20 cellular contexts compared by ENCODE assay signal in genomic region chr11:44562836-44563460, GRCh38. TPM values are rescaled to one million over a fixed set of nuclear protein-coding genes. Genes with fewer than 3 reads are reported as not detected.
DNase-seq lines count a peak whose midpoint lies in the region; ATAC-seq and TF ChIP-seq lines count a peak whose summit lies in the region.
"Had no signal": no experiment of that assay in that cellular context is flagged by ENCODE, and none has a peak within 500 bp of the region (broad histone marks: within the 10 kb centered on the region; RNA-seq: fewer than 3 reads in every experiment).

No MANE protein-coding gene starts in this region.

- peaks cover 16% of the 10 kb centered on the region for H3K36me3 Mint-ChIP-seq in activated T-helper 1 cell treated with anti-CD3 and anti-CD28 coated beads, Interleukin-12 subunit alpha, Interleukin-12 subunit beta, Interleukin-2, Interleukin-4 antibody, amounts not matched to agents 30 ng/mL and 10 ng/mL and 1 ng/mL, durations not matched to agents 14 hours and 24 hours and 36 hours (ENCODE audit: low read depth)
- peaks cover 13 to 18% of the 10 kb centered on the region in 2 donors for H3K36me3 Mint-ChIP-seq in stimulated activated naive B cell treated with anti-CD40 and anti-IgM and Interleukin-4, amounts not matched to agents 10 μg/mL and 1 μg/mL and 100 μg/mL, for 72 hours

- no peak overlapping the region for H3K27ac Mint-ChIP-seq in activated T-helper 1 cell treated with anti-CD3 and anti-CD28 coated beads, Interleukin-12 subunit alpha, Interleukin-12 subunit beta, Interleukin-2, Interleukin-4 antibody, amounts not matched to agents 30 ng/mL and 10 ng/mL and 1 ng/mL, durations not matched to agents 14 hours and 24 hours and 36 hours
- H3K27ac Mint-ChIP-seq in stimulated activated naive B cell treated with anti-CD40 and anti-IgM and Interleukin-4, amounts not matched to agents 10 μg/mL and 1 μg/mL and 100 μg/mL, for 72 hours = peak overlapping the region; percentile 14
- H3K27ac Mint-ChIP-seq: activated T-helper 17 cell treated with anti-CD3 and anti-CD28 coated beads, Interleukin-2, amount 50 U/mL, for 72 hours had no signal

- no peak overlapping the region for H3K27ac ChIP-seq in IMR-90 (ENCODE audit: insufficient read depth, low read length)

- no peak overlapping the region for H2AK9ac ChIP-seq in IMR-90 (replicated peaks; ENCODE audit: low read depth, low read length, poor library complexity)

- peak overlapping the region; percentile 9 for H2BK5ac ChIP-seq in IMR-90 (ENCODE audit: low read depth, low read length, poor library complexity, severe bottlenecking)

- H3K23ac ChIP-seq in IMR-90 (ENCODE audit: low read depth, low read length) = 0 out of 2 replicates have a peak overlapping the region, but pooled peaks have one; percentile 15

- no peak for DNase-seq in IMR-90
- DNase-seq in activated T-helper 1 cell treated with anti-CD3 and anti-CD28 coated beads, Interleukin-12 subunit alpha, Interleukin-12 subunit beta, Interleukin-2, Interleukin-4 antibody, amounts not matched to agents 30 ng/mL and 10 ng/mL and 1 ng/mL, durations not matched to agents 14 hours and 24 hours and 36 hours (ENCODE audit: low spot score) = no peak
- peak; percentile 46 for DNase-seq in left kidney (ENCODE audit: low read depth, low spot score)
- DNase-seq in stimulated activated naive B cell treated with anti-CD40 and anti-IgM and Interleukin-4, amounts not matched to agents 10 μg/mL and 1 μg/mL and 100 μg/mL, for 72 hours = no peak
- no peak for DNase-seq in GM10248 (ENCODE audit: extremely low spot score)
- no peak for DNase-seq in NCI-H526 (lab: John Stamatoyannopoulos, UW)
- DNase-seq in T-helper 9 cell = no peak
- DNase-seq in MG63 = no peak
- DNase-seq: adrenal gland; caudate nucleus; gastrocnemius medialis; midbrain; NCI-H146; nucleus accumbens; stimulated activated CD4-positive, alpha-beta T cell treated with anti-CD3 and anti-CD28 coated beads, Interleukin-15, amount 100 ng/mL, for 24 hours had no signal

- H2AK5ac ChIP-seq in IMR-90 (ENCODE audit: low read depth, low read length) = peak overlapping the region; percentile 25

- H2BK20ac ChIP-seq in IMR-90 (ENCODE audit: low read depth, low read length) = peak overlapping the region; percentile 12; the same call in 1 of the 2 replicates

- no peaks in the 10 kb centered on the region for H3K9me3 ChIP-seq in IMR-90 (ENCODE audit: control insufficient read depth, insufficient read depth, low read length)
- H3K9me3 ChIP-seq in MG63 = no peaks in the 10 kb centered on the region
- H3K9me3 ChIP-seq: adrenal gland, gastrocnemius medialis, right atrium auricular region had no signal

- H3K79me1 ChIP-seq in IMR-90 (ENCODE audit: low read depth in 1 of 2, low read length in 2 of 2) = peaks cover 10 to 24% of the 10 kb centered on the region in 2 experiments

- H3K4me3 ChIP-seq in IMR-90 (ENCODE audit: insufficient read depth, low read depth, low read length) = no peak overlapping the region
- no peak overlapping the region for H3K4me3 ChIP-seq in MG63
- H3K4me3 ChIP-seq: adrenal gland, gastrocnemius medialis, right atrium auricular region, SK-N-MC had no signal

- peaks cover 53% of the 10 kb centered on the region for H3K4me1 Mint-ChIP-seq in activated T-helper 1 cell treated with anti-CD3 and anti-CD28 coated beads, Interleukin-12 subunit alpha, Interleukin-12 subunit beta, Interleukin-2, Interleukin-4 antibody, amounts not matched to agents 30 ng/mL and 10 ng/mL and 1 ng/mL, durations not matched to agents 14 hours and 24 hours and 36 hours (ENCODE audit: low read depth)
- peaks cover 41 to 77% of the 10 kb centered on the region in 2 donors for H3K4me1 Mint-ChIP-seq in stimulated activated naive B cell treated with anti-CD40 and anti-IgM and Interleukin-4, amounts not matched to agents 10 μg/mL and 1 μg/mL and 100 μg/mL, for 72 hours

- peak overlapping the region; percentile 12 for H3K4me3 Mint-ChIP-seq in activated T-helper 1 cell treated with anti-CD3 and anti-CD28 coated beads, Interleukin-12 subunit alpha, Interleukin-12 subunit beta, Interleukin-2, Interleukin-4 antibody, amounts not matched to agents 30 ng/mL and 10 ng/mL and 1 ng/mL, durations not matched to agents 14 hours and 24 hours and 36 hours
- H3K4me3 Mint-ChIP-seq in stimulated activated naive B cell treated with anti-CD40 and anti-IgM and Interleukin-4, amounts not matched to agents 10 μg/mL and 1 μg/mL and 100 μg/mL, for 72 hours = no peak overlapping the region
- H3K4me3 Mint-ChIP-seq: activated T-helper 17 cell treated with anti-CD3 and anti-CD28 coated beads, Interleukin-2, amount 50 U/mL, for 72 hours had no signal

- no peaks in the 10 kb centered on the region for H3K36me3 ChIP-seq in IMR-90 (ENCODE audit: control insufficient read depth, insufficient read depth, low read length)
- no peaks in the 10 kb centered on the region for H3K36me3 ChIP-seq in MG63
- H3K36me3 ChIP-seq: adrenal gland, gastrocnemius medialis, right atrium auricular region had no signal

- H3K4ac ChIP-seq in IMR-90 (ENCODE audit: low read depth, low read length) = peak overlapping the region; percentile 93; the same call in 1 of the 2 replicates

- H3K9ac ChIP-seq in IMR-90 (ENCODE audit: low read depth, low read length) = no peak overlapping the region

- TF ChIP-seq POLR2A in IMR-90 (IDR thresholded peaks at IDR 0.05; ENCODE audit: low read depth, low read length) = no peak

- no peaks in the 10 kb centered on the region for H3K9me3 Mint-ChIP-seq in activated T-helper 1 cell treated with anti-CD3 and anti-CD28 coated beads, Interleukin-12 subunit alpha, Interleukin-12 subunit beta, Interleukin-2, Interleukin-4 antibody, amounts not matched to agents 30 ng/mL and 10 ng/mL and 1 ng/mL, durations not matched to agents 14 hours and 24 hours and 36 hours
- peaks cover 0 to 4% of the 10 kb centered on the region in 2 donors for H3K9me3 Mint-ChIP-seq in stimulated activated naive B cell treated with anti-CD40 and anti-IgM and Interleukin-4, amounts not matched to agents 10 μg/mL and 1 μg/mL and 100 μg/mL, for 72 hours
- H3K9me3 Mint-ChIP-seq: activated T-helper 17 cell treated with anti-CD3 and anti-CD28 coated beads, Interleukin-2, amount 50 U/mL, for 72 hours had no signal

- no peak overlapping the region for H3K56ac ChIP-seq in IMR-90 (ENCODE audit: extremely low read depth, insufficient read depth, low read length)

- no peak overlapping the region for H4K8ac ChIP-seq in IMR-90 (ENCODE audit: low read depth in 2 of 2, low read length in 2 of 2)

- TF ChIP-seq CTCF in IMR-90 (conservative IDR thresholded peaks at IDR 0.05; ENCODE audit: low read depth, low read length) = no peak
- TF ChIP-seq CTCF in GM10248 (IDR thresholded peaks at IDR 0.05; ENCODE audit: control extremely low read depth, extremely low read depth, low read depth, missing control alignments) = no peak

- no peak overlapping the region for H3K4me2 ChIP-seq in IMR-90 (ENCODE audit: low read depth, low read length)

- peak overlapping the region; percentile 89 for H2BK120ac ChIP-seq in IMR-90 (ENCODE audit: low read depth, low read length)

- H3K14ac ChIP-seq in IMR-90 (replicated peaks; ENCODE audit: low read depth, low read length) = peak overlapping the region; percentile 10; the same call in 1 of the 2 replicates

- BruUV-seq in IMR-90 (replicated peaks; lab: Mats Ljungman, UMichigan) = no TSS peak

- H3K27me3 ChIP-seq in IMR-90 (ENCODE audit: control insufficient read depth, insufficient read depth, low read length) (no peaks in the 10 kb centered on the region), MG63 (no peaks in the 10 kb centered on the region)
- H3K27me3 ChIP-seq: adrenal gland, gastrocnemius medialis, right atrium auricular region had no signal

- in situ Hi-C loops in IMR-90 (cut with MboI; ENCODE audit: low sequenced_read_pairs) = loop anchor here (5.0 to 25.0 kb wide), 2 partner anchors 44 to 1249 kb away; partner anchors contain the start of gene SLC35C1

- peaks cover 17% of the 10 kb centered on the region for H3K9me1 ChIP-seq in IMR-90 (ENCODE audit: insufficient read depth, low read length)

- H4K5ac ChIP-seq in IMR-90 (ENCODE audit: low read depth, low read length) = no peak overlapping the region

- no peaks in the 10 kb centered on the region for H3K27me3 Mint-ChIP-seq in activated T-helper 1 cell treated with anti-CD3 and anti-CD28 coated beads, Interleukin-12 subunit alpha, Interleukin-12 subunit beta, Interleukin-2, Interleukin-4 antibody, amounts not matched to agents 30 ng/mL and 10 ng/mL and 1 ng/mL, durations not matched to agents 14 hours and 24 hours and 36 hours (ENCODE audit: insufficient read depth)
- no peaks in the 10 kb centered on the region for H3K27me3 Mint-ChIP-seq in stimulated activated naive B cell treated with anti-CD40 and anti-IgM and Interleukin-4, amounts not matched to agents 10 μg/mL and 1 μg/mL and 100 μg/mL, for 72 hours
- H3K27me3 Mint-ChIP-seq: activated T-helper 17 cell treated with anti-CD3 and anti-CD28 coated beads, Interleukin-2, amount 50 U/mL, for 72 hours had no signal

- ATAC-seq in IMR-90 (ENCODE audit: low read depth) = no peak
- no peak for ATAC-seq in stimulated activated naive B cell treated with anti-CD40 and anti-IgM and Interleukin-4, amounts not matched to agents 10 μg/mL and 1 μg/mL and 100 μg/mL, for 72 hours (replicated peaks)
- ATAC-seq: activated T-helper 17 cell treated with anti-CD3 and anti-CD28 coated beads, Interleukin-2, amount 50 U/mL, for 72 hours; gastrocnemius medialis; left colon; Panc1 had no signal

- peak overlapping the region; percentile 31; the same call in 1 of the 2 replicates for H4K91ac ChIP-seq in IMR-90 (ENCODE audit: insufficient read depth, low read depth, low read length)

- TF ChIP-seq RAD21 in IMR-90 (IDR thresholded peaks at IDR 0.05; ENCODE audit: low read length) = no peak

- H4K20me1 ChIP-seq in IMR-90 (ENCODE audit: insufficient read depth, low read length) = no peaks in the 10 kb centered on the region

- H3K18ac ChIP-seq in IMR-90 (ENCODE audit: low read depth, low read length) = no peak overlapping the region

- CTCF ChIA-PET in IMR-90 (lab: Yijun Ruan, JAX) (interaction anchor here (1.2 kb wide), 2 partner anchors 33 to 54 kb away, joined by 5 read pairs; no protein-coding TSS in a partner anchor), GM10248 (lab: Yijun Ruan, JAX) (interaction anchor here (0.8 to 16.3 kb wide), 5 partner anchors 8 to 348 kb away, joined by 3 to 421 read pairs (median 4); no protein-coding TSS in a partner anchor)

- H2BK15ac ChIP-seq in IMR-90 (ENCODE audit: low read depth, low read length) = peak overlapping the region; percentile 24; the same call in 1 of the 3 replicates

- dilution Hi-C loops in IMR-90 (cut with HindIII; ENCODE audit: low sequenced_read_pairs, unreplicated experiment) = no loop called here

- peaks cover 24% of the 10 kb centered on the region for H3K4me1 ChIP-seq in IMR-90 (ENCODE audit: control insufficient read depth, insufficient read depth, low read length)

- intact Hi-C loops in IMR-90 (cut with micrococcal nuclease) = loop anchor here (10.0 kb wide), 2 partner anchors 162 to 202 kb away; partner anchors contain the start of gene TSPAN18
- intact Hi-C loops in activated T-helper 1 cell treated with anti-CD3 and anti-CD28 coated beads, Interleukin-12 subunit alpha, Interleukin-12 subunit beta, Interleukin-2, Interleukin-4 antibody, amounts not matched to agents 30 ng/mL and 10 ng/mL and 1 ng/mL, durations not matched to agents 14 hours and 24 hours and 36 hours (cut with micrococcal nuclease) = loop anchor here (10.0 kb wide), 1 partner anchor 1248 kb away; the partner anchor contains the start of gene API5

- POLR2A ChIA-PET in IMR-90 (lab: Charles Lee; ENCODE audit: unreplicated experiment) (no interaction called here), GM10248 (lab: Yijun Ruan, JAX) (no interaction called here)

- no peak overlapping the region for H2AFZ ChIP-seq in IMR-90 (replicated peaks; ENCODE audit: low read length, poor library complexity)

- 58% methylated on average over 2 of the region's 5 CpGs; no CpG with 5 or more reads in 1 of the 2 experiments for WGBS in IMR-90 (ENCODE audit: extremely low coverage in 2 of 2, insufficient read length in 1 of 2), 2 experiments

RNA-seq across cellular contexts. Expression of gene CD82, which starts 2.5 kb away (rescaled TPM):
- 18.9 and 32.8 TPM in 2 replicates for total RNA-seq in IMR-90 (2012; rRNA removed)
- 46.1 and 49.4 TPM in 2 replicates for polyA plus RNA-seq in IMR-90 (2012; rRNA removed)
- polyA plus RNA-seq in IMR-90 (2012; cell fraction: cytosol; rRNA removed) = 45.9 and 112 TPM in 2 replicates
- polyA plus RNA-seq in IMR-90 (2012; cell fraction: nucleus; rRNA removed; ENCODE audit: low replicate concordance) = 14.7 and 27.3 TPM in 2 replicates
- 499 and 500 TPM in 2 replicates for total RNA-seq in activated T-helper 1 cell treated with anti-CD3 and anti-CD28 coated beads, Interleukin-12 subunit alpha, Interleukin-12 subunit beta, Interleukin-2, Interleukin-4 antibody, amounts not matched to agents 30 ng/mL and 10 ng/mL and 1 ng/mL, durations not matched to agents 14 hours and 24 hours and 36 hours
- 34.5 and 61.3 TPM in 2 replicates for total RNA-seq in MG63 (2014; rRNA removed; shearing (Covaris generic); ENCODE audit: low replicate concordance)
